ENCODE assay signal across 29 cellular contexts in the genomic region with DNA sequence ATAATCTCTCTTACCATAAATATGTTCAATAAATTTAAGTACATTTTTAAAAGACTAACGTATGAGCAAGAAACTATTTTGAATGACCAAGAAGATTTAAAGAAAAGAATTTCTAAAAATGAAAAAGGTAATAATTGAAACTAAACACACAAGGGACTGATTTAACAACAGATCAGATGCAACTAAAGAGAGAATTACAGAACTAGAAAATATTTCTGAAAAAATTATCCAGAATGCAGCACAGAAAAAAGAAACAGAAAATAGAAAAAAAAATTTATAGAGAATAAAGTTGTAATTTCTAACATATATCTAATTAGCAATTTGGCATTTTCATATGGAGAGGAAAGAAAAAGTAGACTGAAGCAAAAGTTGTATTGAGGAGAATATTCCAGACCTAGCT.
"Had no signal": no experiment of that assay in that cellular context is flagged by ENCODE, and none has a peak within 500 bp of the region (broad histone marks: within the 10 kb centered on the region; RNA-seq: fewer than 3 reads in every experiment).

No MANE protein-coding gene starts in this region.

- H3K36me3 Mint-ChIP-seq: stimulated activated effector memory CD8-positive, alpha-beta T cell treated with anti-CD3 and anti-CD28 coated beads, Interleukin-12 subunit alpha, Interleukin-12 subunit beta, amount 100 ng/mL, for 72 hours; stimulated activated memory B cell treated with anti-CD40 and anti-IgM and Interleukin-4, amounts not matched to agents 10 μg/mL and 1 μg/mL and 100 μg/mL, for 72 hours; stimulated activated naive B cell treated with anti-CD40 and anti-IgM and Interleukin-4, amounts not matched to agents 10 μg/mL and 1 μg/mL and 100 μg/mL, for 72 hours; type B pancreatic cell had no signal

- H3K27ac Mint-ChIP-seq: stimulated activated effector memory CD8-positive, alpha-beta T cell treated with anti-CD3 and anti-CD28 coated beads, Interleukin-12 subunit alpha, Interleukin-12 subunit beta, amount 100 ng/mL, for 72 hours; stimulated activated memory B cell treated with anti-CD40 and anti-IgM and Interleukin-4, amounts not matched to agents 10 μg/mL and 1 μg/mL and 100 μg/mL, for 72 hours; stimulated activated naive B cell treated with anti-CD40 and anti-IgM and Interleukin-4, amounts not matched to agents 10 μg/mL and 1 μg/mL and 100 μg/mL, for 72 hours; stimulated activated naive CD8-positive, alpha-beta T cell treated with anti-CD3 and anti-CD28 coated beads, Interleukin-15, amount 100 ng/mL, for 72 hours; stimulated activated naive CD8-positive, alpha-beta T cell treated with anti-CD3 and anti-CD28 coated beads, Interleukin-15, Interleukin-2, amounts not matched to agents 100 ng/mL and 50 ng/mL, for 24 hours; type B pancreatic cell had no signal

- H3K36me3 ChIP-seq: stomach, suprapubic skin, thoracic aorta, thyroid gland, tibial artery, tibial nerve, transverse colon, upper lobe of left lung, upper lobe of right lung, uterus, vagina had no signal

- ATAC-seq: stimulated activated effector memory CD8-positive, alpha-beta T cell treated with anti-CD3 and anti-CD28 coated beads, Interleukin-12 subunit alpha, Interleukin-12 subunit beta, amount 100 ng/mL, for 72 hours; stimulated activated memory B cell treated with anti-CD40 and anti-IgM and Interleukin-4, amounts not matched to agents 10 μg/mL and 1 μg/mL and 100 μg/mL, for 72 hours; stimulated activated naive B cell treated with anti-CD40 and anti-IgM and Interleukin-4, amounts not matched to agents 10 μg/mL and 1 μg/mL and 100 μg/mL, for 72 hours; stimulated activated naive CD8-positive, alpha-beta T cell treated with anti-CD3 and anti-CD28 coated beads, Interleukin-15, amount 100 ng/mL, for 72 hours; stimulated activated naive CD8-positive, alpha-beta T cell treated with anti-CD3 and anti-CD28 coated beads, Interleukin-15, Interleukin-2, amounts not matched to agents 100 U/mL and 50 U/mL, for 24 hours; upper lobe of right lung had no signal

- H3K9me3 ChIP-seq: stomach, suprapubic skin, testis, thoracic aorta, thyroid gland, tibial artery, upper lobe of right lung, uterus, vagina had no signal

- H3K27ac ChIP-seq: stomach, suprapubic skin, testis, thoracic aorta, thyroid gland, tibial artery, tibial nerve, transverse colon, upper lobe of left lung, upper lobe of right lung, uterus, vagina had no signal

- H3K4me3 ChIP-seq: stomach, suprapubic skin, testis, thoracic aorta, thyroid gland, tibial artery, tibial nerve, transverse colon, upper lobe of left lung, upper lobe of right lung, uterus, vagina had no signal

- H3K4me1 Mint-ChIP-seq: stimulated activated effector memory CD8-positive, alpha-beta T cell treated with anti-CD3 and anti-CD28 coated beads, Interleukin-12 subunit alpha, Interleukin-12 subunit beta, amount 100 ng/mL, for 72 hours; stimulated activated memory B cell treated with anti-CD40 and anti-IgM and Interleukin-4, amounts not matched to agents 10 μg/mL and 1 μg/mL and 100 μg/mL, for 72 hours; stimulated activated naive CD8-positive, alpha-beta T cell treated with anti-CD3 and anti-CD28 coated beads, Interleukin-15, amount 100 ng/mL, for 72 hours had no signal

- H3K4me1 ChIP-seq: suprapubic skin, testis, transverse colon, upper lobe of right lung, uterus had no signal

- DNase-seq: stimulated activated CD4-positive, alpha-beta T cell treated with anti-CD3 and anti-CD28 coated beads, Interleukin-2, amount 100 ng/mL, for 48 hours; stimulated activated CD4-positive, alpha-beta T cell treated with anti-CD3 and anti-CD28 coated beads, Interleukin-4, amount 100 ng/mL, for 1 hour; stimulated activated CD4-positive, alpha-beta T cell treated with anti-CD3 and anti-CD28 coated beads, Interleukin-4, amount 100 ng/mL, for 24 hours; stimulated activated CD4-positive, alpha-beta T cell treated with anti-CD3 and anti-CD28 coated beads, Interleukin-4, amount 100 ng/mL, for 4 hours; stimulated activated CD8-positive, alpha-beta memory T cell treated with anti-CD3 and anti-CD28 coated beads, Interleukin-4, amount 100 ng/mL, for 48 hours; stimulated activated naive B cell treated with anti-CD40 and anti-IgM and Interleukin-4, amounts not matched to agents 10 μg/mL and 1 μg/mL and 100 μg/mL, for 72 hours; stimulated activated naive CD4-positive, alpha-beta T cell; stimulated activated naive CD4-positive, alpha-beta T cell treated with Interleukin-2 at 50 U/mL for 16 hours; stimulated activated naive CD8-positive, alpha-beta T cell treated with anti-CD3 and anti-CD28 coated beads, Interleukin-15, amount 100 ng/mL, for 72 hours; stimulated activated naive CD8-positive, alpha-beta T cell treated with anti-CD3 and anti-CD28 coated beads, Interleukin-15, Interleukin-2, amounts not matched to agents 100 U/mL and 50 U/mL, for 24 hours; stomach; substantia nigra; testis; thyroid gland; tibial artery; transverse colon; trophoblast cell; upper lobe of left lung; upper lobe of right lung; uterus had no signal

- H3K9me3 Mint-ChIP-seq: stimulated activated naive CD8-positive, alpha-beta T cell treated with anti-CD3 and anti-CD28 coated beads, Interleukin-15, Interleukin-2, amounts not matched to agents 100 ng/mL and 50 ng/mL, for 24 hours; type B pancreatic cell had no signal

- H3K27me3 ChIP-seq: stomach, suprapubic skin, testis, thyroid gland, tibial artery, tibial nerve, transverse colon, upper lobe of left lung, upper lobe of right lung, uterus, vagina had no signal

- H3K4me3 Mint-ChIP-seq: stimulated activated effector memory CD8-positive, alpha-beta T cell treated with anti-CD3 and anti-CD28 coated beads, Interleukin-12 subunit alpha, Interleukin-12 subunit beta, amount 100 ng/mL, for 72 hours; stimulated activated memory B cell treated with anti-CD40 and anti-IgM and Interleukin-4, amounts not matched to agents 10 μg/mL and 1 μg/mL and 100 μg/mL, for 72 hours; stimulated activated naive B cell treated with anti-CD40 and anti-IgM and Interleukin-4, amounts not matched to agents 10 μg/mL and 1 μg/mL and 100 μg/mL, for 72 hours; stimulated activated naive CD8-positive, alpha-beta T cell treated with anti-CD3 and anti-CD28 coated beads, Interleukin-15, amount 100 ng/mL, for 72 hours; stimulated activated naive CD8-positive, alpha-beta T cell treated with anti-CD3 and anti-CD28 coated beads, Interleukin-15, Interleukin-2, amounts not matched to agents 100 ng/mL and 50 ng/mL, for 24 hours; type B pancreatic cell had no signal

- H3K27me3 Mint-ChIP-seq: stimulated activated memory B cell treated with anti-CD40 and anti-IgM and Interleukin-4, amounts not matched to agents 10 μg/mL and 1 μg/mL and 100 μg/mL, for 72 hours; stimulated activated naive CD8-positive, alpha-beta T cell treated with anti-CD3 and anti-CD28 coated beads, Interleukin-15, amount 100 ng/mL, for 72 hours; stimulated activated naive CD8-positive, alpha-beta T cell treated with anti-CD3 and anti-CD28 coated beads, Interleukin-15, Interleukin-2, amounts not matched to agents 100 ng/mL and 50 ng/mL, for 24 hours; type B pancreatic cell had no signal

- FAIRE-seq: urothelium cell line had no signal
